ENCODE assay signal across 8 cellular contexts in the genomic region with DNA sequence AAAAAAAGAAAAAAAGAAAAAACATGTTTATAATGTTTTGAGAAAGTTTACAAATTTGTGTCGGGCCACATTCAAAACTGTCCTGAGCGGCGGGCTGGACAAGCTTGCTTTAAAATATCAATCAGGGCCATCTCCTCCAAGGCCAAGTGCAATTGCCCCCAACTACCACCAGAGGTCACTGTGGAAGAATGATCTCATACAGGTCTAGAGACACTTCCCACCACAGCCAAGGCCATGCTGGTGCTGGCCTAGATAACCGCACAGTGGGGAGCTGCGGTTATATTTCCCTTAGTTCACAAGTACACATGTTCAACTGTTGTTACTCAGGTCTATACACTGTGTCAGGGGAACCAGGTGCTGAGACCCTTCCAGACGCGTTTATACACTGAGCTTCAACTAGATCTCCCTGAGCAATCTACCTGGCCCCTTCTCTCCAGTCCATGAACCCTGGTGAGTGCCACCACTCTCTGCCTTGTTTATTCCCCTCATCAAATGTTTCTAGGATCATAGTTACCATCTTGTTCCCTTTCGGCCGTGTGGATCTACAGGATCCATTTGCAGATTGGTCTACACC.
DNase-seq lines count a peak whose midpoint lies in the region.

No MANE protein-coding gene starts in this region.

- DNase-seq in NCI-H345 (lab: John Stamatoyannopoulos, UW), result peak; percentile 27
- no peak for DNase-seq in NCI-H345 treated with DMSO at 0.1 percent for 48 hours (lab: John Stamatoyannopoulos, UW; ENCODE audit: unreplicated experiment)
- DNase-seq in NCI-H1105 (lab: John Stamatoyannopoulos, UW), result peak; percentile 45
- peak; percentile 50 for DNase-seq in activated CD4-positive, CD25-positive, alpha-beta regulatory T cell treated with anti-CD3 and anti-CD28 coated beads, Interleukin-2, amount 50 U/mL, for 72 hours
- peak; percentile 87 for DNase-seq in dermis blood vessel endothelial cell
- DNase-seq in medulla oblongata (ENCODE audit: extremely low spot score), result peak; percentile 59
- peak; percentile 20 to 27 for DNase-seq in stimulated activated CD8-positive, alpha-beta memory T cell treated with anti-CD3 and anti-CD28 coated beads, Interleukin-7, amount 100 ng/mL, for 4 hours (ENCODE audit: low read depth in 2 of 2)
- DNase-seq in 8988T, result no peak

Comparison
In these comparisons a context has a peak if more than half of its experiments do, and no peak if none do; other contexts are left out.
1. DNase-seq: peak in NCI-H345 (single experiment), NCI-H1105 (single experiment), activated CD4-positive, CD25-positive, alpha-beta regulatory T cell treated with anti-CD3 and anti-CD28 coated beads, Interleukin-2, amount 50 U/mL, for 72 hours (single experiment), dermis blood vessel endothelial cell (single experiment), medulla oblongata (single experiment) and stimulated activated CD8-positive, alpha-beta memory T cell treated with anti-CD3 and anti-CD28 coated beads, Interleukin-7, amount 100 ng/mL, for 4 hours (2 of 2); none in NCI-H345 treated with DMSO at 0.1 percent for 48 hours (single experiment) and 8988T (single experiment).